29 cellular contexts compared by ENCODE assay signal in the genomic region with DNA sequence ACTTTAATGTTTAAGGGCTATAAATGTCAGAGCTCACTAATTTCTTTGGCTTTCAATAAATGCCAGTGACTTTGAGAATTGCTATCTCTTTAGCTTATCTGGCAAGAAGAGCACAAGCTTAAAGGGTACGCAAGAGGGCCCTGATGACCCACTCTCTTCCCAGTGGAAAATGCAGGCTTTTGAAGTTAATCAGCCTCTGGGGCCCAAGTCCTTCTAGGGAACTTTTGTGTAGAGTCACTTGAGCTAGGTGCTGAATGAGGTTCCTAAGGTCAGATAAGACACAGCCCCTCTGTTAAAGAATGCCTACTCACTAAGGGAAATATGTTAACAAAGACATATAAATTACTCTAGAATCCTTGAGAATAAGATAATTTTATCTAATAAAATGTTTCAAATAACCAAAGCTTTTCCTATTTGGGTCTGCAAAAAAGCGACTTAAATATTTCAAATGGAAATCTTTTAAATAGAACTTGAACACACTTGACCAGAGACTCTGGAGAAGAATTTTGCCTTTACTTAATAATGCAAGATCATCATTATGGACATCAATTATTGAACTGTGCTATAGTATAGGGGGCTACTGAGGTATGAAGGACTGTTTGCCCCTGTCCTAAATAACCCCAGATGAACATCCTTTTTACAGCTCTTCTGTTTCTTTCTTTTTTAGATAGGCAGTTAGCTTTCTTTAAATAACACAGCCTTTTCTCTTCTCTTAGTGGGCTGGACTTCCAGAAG.
"Had no signal": no experiment of that assay in that cellular context is flagged by ENCODE, and none has a peak within 500 bp of the region (broad histone marks: within the 10 kb centered on the region; RNA-seq: fewer than 3 reads in every experiment).

No MANE protein-coding gene starts in this region.

- FAIRE-seq: colon, endothelial cell of umbilical vein had no signal

- H3K27me3 ChIP-seq: ascending aorta, breast epithelium, esophagus squamous epithelium, gastroesophageal sphincter had no signal

- H3K4me1 ChIP-seq: ascending aorta, breast epithelium, esophagus squamous epithelium, gastroesophageal sphincter had no signal

- H3K36me3 ChIP-seq: ascending aorta, breast epithelium, esophagus squamous epithelium, gastroesophageal sphincter, WERI-Rb-1 had no signal

- DNase-seq: activated B cell treated with CpG ODN at 0.5 μM for 24 hours; activated CD4-positive, alpha-beta T cell treated with anti-CD3 and anti-CD28 coated beads for 48 hours; activated CD4-positive, alpha-beta T cell treated with anti-CD3 and anti-CD28 coated beads, Interleukin-2, amount 50 U/mL, for 1 hour; activated CD4-positive, alpha-beta T cell treated with anti-CD3 and anti-CD28 coated beads, Interleukin-2, amount 50 U/mL, for 48 hours; activated CD8-positive, alpha-beta memory T cell treated with anti-CD3 and anti-CD28 coated beads for 24 hours; activated CD8-positive, alpha-beta T cell treated with anti-CD3 and anti-CD28 coated beads for 36 hours; activated gamma-delta T cell; activated naive CD4-positive, alpha-beta T cell; activated naive CD4-positive, alpha-beta T cell treated with anti-CD3 and anti-CD28 coated beads, Interleukin-2, amount 10 ng/mL, durations not matched to agents 7 days and 5 days; activated naive CD8-positive, alpha-beta T cell treated with anti-CD3 and anti-CD28 coated beads, Interleukin-2, amount 10 ng/mL, durations not matched to agents 7 days and 5 days; activated T-cell treated with anti-CD3 and anti-CD28 coated beads, Interleukin-2, amount 50 U/mL, for 4 hours; cortex of kidney; dermis blood vessel endothelial cell; effector CD4-positive, alpha-beta T cell; effector memory CD8-positive, alpha-beta T cell; esophagus squamous epithelium; foreskin melanocyte; T-helper 1 cell; T-helper 17 cell; T1000; WERI-Rb-1 had no signal

- H3K4me3 ChIP-seq: ascending aorta, breast epithelium, esophagus squamous epithelium, gastroesophageal sphincter had no signal

- H3K9me3 ChIP-seq: ascending aorta, breast epithelium, esophagus squamous epithelium, gastroesophageal sphincter had no signal

- ATAC-seq: activated CD4-positive, CD25-positive, alpha-beta regulatory T cell treated with anti-CD3 and anti-CD28 coated beads, Interleukin-2, amount 50 U/mL, for 24 hours; activated CD8-positive, alpha-beta T cell treated with anti-CD3 and anti-CD28 coated beads for 36 hours; activated naive CD4-positive, alpha-beta T cell treated with anti-CD3 and anti-CD28 coated beads, Interleukin-2, amount 50 U/mL, for 72 hours; activated T-cell treated with anti-CD3 and anti-CD28 coated beads, Interleukin-2, amount 50 U/mL, for 4 hours; effector memory CD8-positive, alpha-beta T cell; gastroesophageal sphincter; T-helper 17 cell had no signal

- H3K27ac ChIP-seq: ascending aorta, breast epithelium, epithelial cell of prostate, esophagus squamous epithelium, gastroesophageal sphincter, WERI-Rb-1 had no signal
